In genomic region chr12:53090559-53090958, GRCh38 we compare ENCODE assay signal across 29 cellular contexts. TPM values are rescaled to one million over a fixed set of nuclear protein-coding genes. Genes with fewer than 3 reads are reported as not detected.
"Had no signal": no experiment of that assay in that cellular context is flagged by ENCODE, and none has a peak within 500 bp of the region (broad histone marks: within the 10 kb centered on the region; RNA-seq: fewer than 3 reads in every experiment).

No MANE protein-coding gene starts in this region.

- FAIRE-seq: frontal cortex had no signal

- DNase-seq: cortex of kidney; effector memory CD8-positive, alpha-beta T cell; hypothalamus; immature natural killer cell; islet precursor cell; left ventricle myocardium superior; lower lobe of right lung; naive thymus-derived CD8-positive, alpha-beta T cell; nephron progenitor cell; nucleus accumbens; stimulated activated CD4-positive, alpha-beta T cell treated with anti-CD3 and anti-CD28 coated beads, Interleukin-12 subunit alpha, Interleukin-12 subunit beta, amount 100 ng/mL, for 4 hours; stimulated activated CD4-positive, alpha-beta T cell treated with anti-CD3 and anti-CD28 coated beads, Interleukin-1b, Interleukin-23, amount 100 ng/mL, for 48 hours; stimulated activated CD4-positive, alpha-beta T cell treated with anti-CD3 and anti-CD28 coated beads, Interleukin-4, amount 100 ng/mL, for 1 hour; stimulated activated naive CD4-positive, alpha-beta T cell treated with Interleukin-2 at 50 U/mL for 16 hours; stomach; thyroid gland; uterus had no signal

- ATAC-seq: effector memory CD8-positive, alpha-beta T cell; left ventricle myocardium superior; lower lobe of right lung; naive thymus-derived CD8-positive, alpha-beta T cell; sciatic nerve; stimulated activated effector memory CD8-positive, alpha-beta T cell treated with anti-CD3 and anti-CD28 coated beads, Interleukin-12 subunit alpha, Interleukin-12 subunit beta, amount 100 ng/mL, for 72 hours had no signal

- H3K4me1 ChIP-seq: lower lobe of right lung, prostate gland, right atrium auricular region, thyroid gland, uterus had no signal

- H3K9me3 ChIP-seq: lower lobe of right lung, prostate gland, right atrium auricular region, stomach, thyroid gland, uterus had no signal

- H3K27ac ChIP-seq: lower lobe of right lung, prostate gland, right atrium auricular region, stomach, thyroid gland, uterus had no signal

- H3K36me3 ChIP-seq: lower lobe of right lung, prostate gland, right atrium auricular region, stomach, thyroid gland, uterus had no signal

- H3K4me3 ChIP-seq: lower lobe of right lung, prostate gland, right atrium auricular region, smooth muscle cell, stomach, thyroid gland, uterus had no signal

RNA-seq across cellular contexts. Expression of gene SOAT2, which starts 12.7 kb away (rescaled TPM):
- total RNA-seq: dermis microvascular lymphatic vessel endothelial cell, fibroblast of villous mesenchyme, lower lobe of right lung, mesenteric fat pad, myocyte, osteocyte, right atrium auricular region, smooth muscle cell, temporal lobe had no signal
- polyA plus RNA-seq: immature natural killer cell, smooth muscle cell had no signal

RNA-seq across cellular contexts. Expression of gene TNS2, which starts 40.7 kb away (rescaled TPM):
- polyA plus RNA-seq: immature natural killer cell had no signal
